Comparison of ENCODE assay signal across 12 cellular contexts in genomic region chr10:35356725-35357092, GRCh38. TPM values are rescaled to one million over a fixed set of nuclear protein-coding genes. Genes with fewer than 3 reads are reported as not detected.
DNase-seq lines count a peak whose midpoint lies in the region; ATAC-seq and TF ChIP-seq lines count a peak whose summit lies in the region.
"Had no signal": no experiment of that assay in that cellular context is flagged by ENCODE, and none has a peak within 500 bp of the region (broad histone marks: within the 10 kb centered on the region; RNA-seq: fewer than 3 reads in every experiment).

No MANE protein-coding gene starts in this region.

- H3K27me3 ChIP-seq in naive thymus-derived CD4-positive, alpha-beta T cell (ENCODE audit: control insufficient read depth in 2 of 2, insufficient read depth in 2 of 2, low read length in 2 of 2): no peaks in the 10 kb centered on the region
- no peaks in the 10 kb centered on the region for H3K27me3 ChIP-seq in MM.1S (replicated peaks; ENCODE audit: insufficient read depth, low read length)
- H3K27me3 ChIP-seq in esophagus muscularis mucosa: no peaks in the 10 kb centered on the region

- no peak overlapping the region for H3K27ac ChIP-seq in naive thymus-derived CD4-positive, alpha-beta T cell (ENCODE audit: low read depth, low read length)
- H3K27ac ChIP-seq in MM.1S (ENCODE audit: low read length) (no peak overlapping the region), esophagus muscularis mucosa (replicated peaks in 1 of 4) (no peak overlapping the region)

- H3K4me3 ChIP-seq in naive thymus-derived CD4-positive, alpha-beta T cell (ENCODE audit: low read length): no peak overlapping the region
- H3K4me3 ChIP-seq in MM.1S (ENCODE audit: low read length) (no peak overlapping the region), esophagus muscularis mucosa (no peak overlapping the region)

- H3K27ac Mint-ChIP-seq in activated CD8-positive, alpha-beta T cell treated with anti-CD3 and anti-CD28 coated beads, Interleukin-2, amount 10 ng/mL, durations not matched to agents 7 days and 5 days: peak overlapping the region; percentile 48
- peak overlapping the region in 7 of 9 donors; percentile 3 to 89 (median 43) for H3K27ac Mint-ChIP-seq in naive thymus-derived CD4-positive, alpha-beta T cell

- H3K79me2 ChIP-seq in MM.1S (ENCODE audit: low read length): peaks cover 87% of the 10 kb centered on the region

- POLR2A ChIA-PET in activated CD8-positive, alpha-beta T cell treated with anti-CD3 and anti-CD28 coated beads, Interleukin-2, amount 10 ng/mL, durations not matched to agents 7 days and 5 days (lab: Charles Lee): no interaction called here
- POLR2A ChIA-PET in naive thymus-derived CD4-positive, alpha-beta T cell (lab: Charles Lee): no interaction called here

- no peaks in the 10 kb centered on the region for H3K9me3 ChIP-seq in naive thymus-derived CD4-positive, alpha-beta T cell (ENCODE audit: control insufficient read depth in 2 of 3, low read length in 3 of 3)
- H3K9me3 ChIP-seq in MM.1S (replicated peaks; ENCODE audit: insufficient read depth, low read length): no peaks in the 10 kb centered on the region
- H3K9me3 ChIP-seq in esophagus muscularis mucosa: no peaks in the 10 kb centered on the region
- H3K9me3 ChIP-seq: Caco-2 had no signal

- WGBS in esophagus muscularis mucosa: 59% methylated on average over 2 of the region's 2 CpGs

- H3K27me3 Mint-ChIP-seq in activated CD8-positive, alpha-beta T cell treated with anti-CD3 and anti-CD28 coated beads, Interleukin-2, amount 10 ng/mL, durations not matched to agents 7 days and 5 days (ENCODE audit: low read depth): no peaks in the 10 kb centered on the region
- no peaks in the 10 kb centered on the region for H3K27me3 Mint-ChIP-seq in naive thymus-derived CD4-positive, alpha-beta T cell

- peaks cover 5% of the 10 kb centered on the region; the same call in 1 of the 2 replicates for H3F3A ChIP-seq in MM.1S (ENCODE audit: insufficient read depth, low read length)

- no peak for TF ChIP-seq POLR2A in esophagus muscularis mucosa (IDR thresholded peaks at IDR 0.05; ENCODE audit: low read depth)

- no peak overlapping the region for H3K4me2 ChIP-seq in MM.1S (ENCODE audit: low read depth, low read length)

- ATAC-seq in HG02610 (IDR thresholded peaks at IDR 0.05; ENCODE audit: unreplicated experiment): peak; percentile 24
- peak; percentile 58 for ATAC-seq in activated CD8-positive, alpha-beta T cell treated with anti-CD3 and anti-CD28 coated beads, Interleukin-2, amount 10 ng/mL, durations not matched to agents 7 days and 5 days
- ATAC-seq in naive thymus-derived CD4-positive, alpha-beta T cell: no peak
- ATAC-seq: HCT116 had no signal

- no peaks in the 10 kb centered on the region for H3K9me3 Mint-ChIP-seq in activated CD8-positive, alpha-beta T cell treated with anti-CD3 and anti-CD28 coated beads, Interleukin-2, amount 10 ng/mL, durations not matched to agents 7 days and 5 days (ENCODE audit: insufficient read depth)
- no peaks in the 10 kb centered on the region for H3K9me3 Mint-ChIP-seq in naive thymus-derived CD4-positive, alpha-beta T cell

- H3K36me3 ChIP-seq in naive thymus-derived CD4-positive, alpha-beta T cell (ENCODE audit: control insufficient read depth in 2 of 3, insufficient read depth in 3 of 3, low read length in 3 of 3): no peaks in the 10 kb centered on the region
- H3K36me3 ChIP-seq in MM.1S (replicated peaks; ENCODE audit: insufficient read depth, low read length) (no peaks in the 10 kb centered on the region), esophagus muscularis mucosa (no peaks in the 10 kb centered on the region)

- CTCF ChIA-PET in activated CD8-positive, alpha-beta T cell treated with anti-CD3 and anti-CD28 coated beads, Interleukin-2, amount 10 ng/mL, durations not matched to agents 7 days and 5 days (lab: Charles Lee): no interaction called here
- CTCF ChIA-PET in naive thymus-derived CD4-positive, alpha-beta T cell (lab: Charles Lee): interaction anchor here (0.6 kb wide), 1 partner anchor 1448 kb away, joined by 3 read pairs; no protein-coding TSS in a partner anchor

- no peak overlapping the region for H3K4me3 Mint-ChIP-seq in activated CD8-positive, alpha-beta T cell treated with anti-CD3 and anti-CD28 coated beads, Interleukin-2, amount 10 ng/mL, durations not matched to agents 7 days and 5 days
- H3K4me3 Mint-ChIP-seq in naive thymus-derived CD4-positive, alpha-beta T cell: peak overlapping the region in 9 of 10 donors; percentile 8 to 78 (median 55)

- no peak overlapping the region for H2AFZ ChIP-seq in MM.1S (ENCODE audit: low read length)

- TF ChIP-seq CTCF in MM.1S (IDR thresholded peaks at IDR 0.05; ENCODE audit: low read length) (no peak), esophagus muscularis mucosa (IDR thresholded peaks at IDR 0.05) (no peak)

- 0 out of 2 replicates have a peak, but pooled peaks cover 3% of the 10 kb centered on the region for H4K20me1 ChIP-seq in MM.1S (ENCODE audit: insufficient read depth, low read length)

- no peak overlapping the region for H3K9ac ChIP-seq in MM.1S (ENCODE audit: low read length)

- H3K4me1 ChIP-seq in naive thymus-derived CD4-positive, alpha-beta T cell (ENCODE audit: control insufficient read depth in 2 of 2, insufficient read depth in 2 of 2, low read length in 2 of 2): peaks cover 18 to 30% of the 10 kb centered on the region in 2 donors
- H3K4me1 ChIP-seq in MM.1S (ENCODE audit: low read length) (peaks cover 16% of the 10 kb centered on the region), esophagus muscularis mucosa (peaks cover 39 to 68% (median 62%) of the 10 kb centered on the region in 4 donors)

- H3K9me2 ChIP-seq in MM.1S (replicated peaks; ENCODE audit: insufficient read depth, low read length): no peaks in the 10 kb centered on the region

- DNase-seq in activated CD4-positive, alpha-beta T cell treated with anti-CD3 and anti-CD28 coated beads for 48 hours: peak; percentile 62
- DNase-seq in activated CD4-positive, alpha-beta T cell treated with anti-CD3 and anti-CD28 coated beads, Interleukin-2, amount 50 U/mL, for 1 hour: no peak
- DNase-seq in activated CD8-positive, alpha-beta T cell treated with anti-CD3 and anti-CD28 coated beads, Interleukin-2, amount 10 ng/mL, durations not matched to agents 7 days and 5 days: no peak
- no peak for DNase-seq in naive thymus-derived CD4-positive, alpha-beta T cell
- DNase-seq in NOMO-1 (lab: John Stamatoyannopoulos, UW; ENCODE audit: unreplicated experiment in 2 of 2) (no peak), MM.1S (no peak), esophagus muscularis mucosa (ENCODE audit: extremely low spot score) (no peak)
- DNase-seq: Caco-2, GF-D8, mesenchymal stem cell had no signal

- peaks cover 12% of the 10 kb centered on the region for H3K36me3 Mint-ChIP-seq in activated CD8-positive, alpha-beta T cell treated with anti-CD3 and anti-CD28 coated beads, Interleukin-2, amount 10 ng/mL, durations not matched to agents 7 days and 5 days (ENCODE audit: low read depth)
- peaks cover 3 to 11% (median 5%) of the 10 kb centered on the region in 5 donors for H3K36me3 Mint-ChIP-seq in naive thymus-derived CD4-positive, alpha-beta T cell

- intact Hi-C loops in naive thymus-derived CD4-positive, alpha-beta T cell (cut with micrococcal nuclease): loop anchor here in 1 of 2 donors (1.0 kb wide), 1 partner anchor 15 kb away; no protein-coding TSS in a partner anchor
- intact Hi-C loops in esophagus muscularis mucosa (cut with DNase I): no loop called here

- no peak for TF ChIP-seq EP300 in esophagus muscularis mucosa (IDR thresholded peaks at IDR 0.05)

- peaks cover 53% of the 10 kb centered on the region for H3K4me1 Mint-ChIP-seq in activated CD8-positive, alpha-beta T cell treated with anti-CD3 and anti-CD28 coated beads, Interleukin-2, amount 10 ng/mL, durations not matched to agents 7 days and 5 days (ENCODE audit: low read depth)
- H3K4me1 Mint-ChIP-seq in naive thymus-derived CD4-positive, alpha-beta T cell: peaks cover 58 to 89% (median 82%) of the 10 kb centered on the region in 7 donors

RNA-seq across cellular contexts. Expression of gene CCNY, which starts 20.4 kb away (rescaled TPM):
- total RNA-seq in activated CD8-positive, alpha-beta T cell treated with anti-CD3 and anti-CD28 coated beads, Interleukin-2, amount 10 ng/mL, durations not matched to agents 7 days and 5 days: 10 to 100 TPM; 55.6 to 64.1 TPM
- total RNA-seq in naive thymus-derived CD4-positive, alpha-beta T cell: 10 to 100 TPM; 52.3 to 91.9 (median 68.3) TPM
- 10 to 100 TPM; 11.6 to 13.0 TPM for polyA plus RNA-seq in naive thymus-derived CD4-positive, alpha-beta T cell
- 10 to 100 TPM; 36.6 to 53.5 (median 47.0) TPM for total RNA-seq in esophagus muscularis mucosa
